In genomic region chr10:14971867-14972448, GRCh38 we compare ENCODE assay signal across 8 cellular contexts. TPM values are rescaled to one million over a fixed set of nuclear protein-coding genes. Genes with fewer than 3 reads are reported as not detected.
DNase-seq lines count a peak whose midpoint lies in the region; ATAC-seq and TF ChIP-seq lines count a peak whose summit lies in the region.

No MANE protein-coding gene starts in this region.

- no peaks in the 10 kb centered on the region for H3K9me3 ChIP-seq in lower lobe of right lung

- DNase-seq in NCI-H1105 treated with DMSO at 0.1 percent for 48 hours (lab: John Stamatoyannopoulos, UW): peak; percentile 1
- DNase-seq in NCI-H1105 (lab: John Stamatoyannopoulos, UW): no peak
- no peak for DNase-seq in RWPE1 (ENCODE audit: low spot score)
- DNase-seq in astrocyte of the spinal cord (ENCODE audit: low read depth, low spot score): peak; percentile 13
- DNase-seq in lower lobe of right lung: no peak
- no peak for DNase-seq in ecto neural progenitor cell (ENCODE audit: low spot score)

- no peaks in the 10 kb centered on the region for H3K4me1 ChIP-seq in lower lobe of right lung

- ATAC-seq in lower lobe of right lung (peak in 1 of 2 donors; percentile 40), GM21576 (IDR thresholded peaks at IDR 0.05; ENCODE audit: unreplicated experiment) (no peak), HG02884 (IDR thresholded peaks at IDR 0.05; ENCODE audit: unreplicated experiment) (no peak)

- no peaks in the 10 kb centered on the region for H3K36me3 ChIP-seq in lower lobe of right lung

- no peak overlapping the region for H3K4me3 ChIP-seq in astrocyte of the spinal cord (ENCODE audit: low read depth, low read length)
- H3K4me3 ChIP-seq in lower lobe of right lung: no peak overlapping the region

- CTCF ChIA-PET in RWPE1 (lab: Yijun Ruan, JAX): interaction anchor here (0.6 to 1.3 kb wide), 12 partner anchors 9 to 963 kb away, joined by 3 to 9 read pairs (median 4); no protein-coding TSS in a partner anchor

- H3K27me3 ChIP-seq in lower lobe of right lung (ENCODE audit: low read depth): no peaks in the 10 kb centered on the region

- TF ChIP-seq CTCF in RWPE1 (conservative IDR thresholded peaks at IDR 0.05; ENCODE audit: low read depth) (peak; percentile 62), astrocyte of the spinal cord (IDR thresholded peaks at IDR 0.05; ENCODE audit: low read depth, low read length) (peak; percentile 72), lower lobe of right lung (IDR thresholded peaks at IDR 0.05) (peak; percentile 63)

- POLR2A ChIA-PET in RWPE1 (lab: Yijun Ruan, JAX; ENCODE audit: low non-redundant PET): no interaction called here

- in situ Hi-C loops in astrocyte of the spinal cord (cut with HindIII; ENCODE audit: low sequenced_read_pairs): no loop called here

- H3K27ac ChIP-seq in RWPE1 (no peak overlapping the region), lower lobe of right lung (no peak overlapping the region)

- intact Hi-C loops in lower lobe of right lung (cut with DNase I): no loop called here

RNA-seq across cellular contexts. Expression of gene MEIG1, which starts 12.8 kb away (rescaled TPM):
- total RNA-seq in lower lobe of right lung: 0.95 TPM

RNA-seq across cellular contexts. Expression of gene DCLRE1C, which starts 18.1 kb away (rescaled TPM):
- 13.6 TPM for total RNA-seq in lower lobe of right lung

Comparison
In these comparisons a context has a peak if more than half of its experiments do, and no peak if none do; other contexts are left out.
1. DNase-seq: peak in NCI-H1105 treated with DMSO at 0.1 percent for 48 hours (single experiment) and astrocyte of the spinal cord (single experiment); none in NCI-H1105 (single experiment), RWPE1 (single experiment), lower lobe of right lung (single experiment) and ecto neural progenitor cell (single experiment).
2. Peak in every context shown above with its lines, with median percentiles within 50 percentile points of each other: CTCF ChIP-seq.